Comparison of ENCODE assay signal across 8 cellular contexts in the genomic region with DNA sequence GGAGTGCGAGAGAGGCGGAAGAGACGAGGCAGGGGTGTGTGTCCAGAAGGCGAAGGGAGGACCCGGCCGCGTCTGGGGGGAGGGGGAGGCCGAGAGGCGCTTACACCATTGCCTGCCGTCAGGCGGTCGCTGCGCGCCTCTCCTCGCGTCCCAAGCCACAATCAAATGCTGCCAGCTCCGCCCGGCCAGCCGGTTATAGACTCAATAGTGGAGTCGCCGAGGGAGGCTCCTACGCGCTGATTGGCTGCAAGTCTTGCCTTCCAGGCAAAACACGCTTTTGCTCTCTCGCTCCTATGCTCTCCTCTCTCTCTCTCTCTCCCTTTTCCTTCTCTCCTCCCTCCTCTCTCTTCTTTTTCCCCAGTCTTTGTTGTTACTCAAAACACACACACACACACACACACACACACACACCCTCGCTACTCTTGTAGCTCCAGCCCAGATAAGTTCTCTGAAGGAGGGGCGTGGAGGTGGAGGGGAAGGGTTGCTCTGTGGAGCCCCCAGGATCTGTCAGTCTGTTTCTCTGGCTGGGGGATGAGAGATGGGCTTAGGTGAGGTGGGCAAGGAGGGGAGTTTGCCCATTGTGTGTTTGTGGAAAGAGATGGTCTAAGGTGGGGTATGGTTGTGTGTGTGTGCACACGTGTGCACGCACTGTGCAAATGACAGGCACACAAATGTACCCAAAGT. TPM values are rescaled to one million over a fixed set of nuclear protein-coding genes. Genes with fewer than 3 reads are reported as not detected.
DNase-seq lines count a peak whose midpoint lies in the region; ATAC-seq and TF ChIP-seq lines count a peak whose summit lies in the region.

A gene (minus strand): TSS at position 170 of the 684 bp plus-strand sequence. CDS start 226 bp downstream, outside the sequence.

- H4K20me1 ChIP-seq in GM23248 (ENCODE audit: insufficient read depth), result no peaks in the 10 kb centered on the region

- no peaks in the 10 kb centered on the region for H3K9me3 ChIP-seq in GM23248 (ENCODE audit: low read depth)
- no peaks in the 10 kb centered on the region for H3K9me3 ChIP-seq in iPS-18a (ENCODE audit: control insufficient read depth, low read depth, low read length)
- no peaks in the 10 kb centered on the region for H3K9me3 ChIP-seq in skeletal muscle tissue (ENCODE audit: control insufficient read depth in 3 of 3, low read length in 3 of 3)

- 0 out of 2 replicates have a peak, but pooled peaks cover 6% of the 10 kb centered on the region for H3K4me1 ChIP-seq in GM23248 (ENCODE audit: insufficient read depth)
- no peaks in the 10 kb centered on the region for H3K4me1 ChIP-seq in iPS-18a (ENCODE audit: control insufficient read depth, low read depth, low read length)
- peaks cover 18 to 39% (median 29%) of the 10 kb centered on the region in 3 donors for H3K4me1 ChIP-seq in skeletal muscle tissue (ENCODE audit: control insufficient read depth in 3 of 3, insufficient read depth in 3 of 3, low read length in 3 of 3)

- H3K79me2 ChIP-seq in GM23248 (ENCODE audit: insufficient read depth), result no peaks in the 10 kb centered on the region

- H3K27ac ChIP-seq in GM23248 (no peak within 1 kb of the TSS), iPS-18a (ENCODE audit: low read length) (no peak within 1 kb of the TSS), skeletal muscle tissue (ENCODE audit: low read depth, low read length) (no peak within 1 kb of the TSS)

- peak within 1 kb of the TSS; percentile 75 for H3K4me2 ChIP-seq in GM23248 (ENCODE audit: unreplicated experiment)

- DNase-seq in AG04449 (ENCODE audit: low read depth, low spot score), result peak; percentile 12
- DNase-seq in GM23248, result peak; percentile 91
- DNase-seq in NCI-H69 (lab: John Stamatoyannopoulos, UW), result peak; percentile 98
- DNase-seq in astrocyte of the spinal cord (ENCODE audit: low read depth, low spot score), result peak; percentile 48

- no peaks in the 10 kb centered on the region for H3K36me3 ChIP-seq in GM23248 (ENCODE audit: low read depth)
- H3K36me3 ChIP-seq in iPS-18a (ENCODE audit: control insufficient read depth, low read depth, low read length), result no peaks in the 10 kb centered on the region
- no peaks in the 10 kb centered on the region for H3K36me3 ChIP-seq in skeletal muscle tissue (ENCODE audit: control insufficient read depth in 3 of 3, insufficient read depth in 3 of 3, low read length in 3 of 3)

- TF ChIP-seq CTCF in AG04449 (IDR thresholded peaks at IDR 0.05; ENCODE audit: insufficient read depth, low read length, missing control alignments) (no peak), astrocyte of the spinal cord (IDR thresholded peaks at IDR 0.05; ENCODE audit: low read depth, low read length) (no peak)

- H3K9ac ChIP-seq in GM23248, result peak within 1 kb of the TSS; percentile 57
- H3K9ac ChIP-seq in iPS-18a (ENCODE audit: low read length), result no peak within 1 kb of the TSS
- peak within 1 kb of the TSS in 2 of 3 donors; percentile 11 to 25 for H3K9ac ChIP-seq in skeletal muscle tissue (ENCODE audit: low read depth in 1 of 3, low read length in 3 of 3)

- POLR2A ChIA-PET in AG04449 (lab: Yijun Ruan, JAX), result no interaction called here

- H3F3A ChIP-seq in GM23248 (ENCODE audit: insufficient read depth), result no peaks in the 10 kb centered on the region

- CTCF ChIA-PET in AG04449 (lab: Yijun Ruan, JAX), result interaction anchor here (0.7 to 12.0 kb wide), 24 partner anchors 9 to 437 kb away, joined by 3 to 753 read pairs (median 28); a partner anchor contains a TSS

- H2AFZ ChIP-seq in GM23248, result peak within 1 kb of the TSS; percentile 67

- ATAC-seq in HG03095 (IDR thresholded peaks at IDR 0.05; ENCODE audit: unreplicated experiment) (no peak), HG02623 (IDR thresholded peaks at IDR 0.05; ENCODE audit: unreplicated experiment) (no peak)

- H3K4me3 ChIP-seq in AG04449 (ENCODE audit: low read depth, low read length), result peak within 1 kb of the TSS; percentile 15
- H3K4me3 ChIP-seq in GM23248, result peak within 1 kb of the TSS; percentile 70
- no peak within 1 kb of the TSS for H3K4me3 ChIP-seq in astrocyte of the spinal cord (ENCODE audit: low read depth, low read length)
- peak within 1 kb of the TSS; percentile 50 for H3K4me3 ChIP-seq in iPS-18a (ENCODE audit: low read length)
- peak within 1 kb of the TSS; percentile 5 to 50 (median 45) for H3K4me3 ChIP-seq in skeletal muscle tissue (ENCODE audit: low read length in 3 of 3)

- in situ Hi-C loops in GM23248 (cut with MboI) (loop anchor here (25.0 kb wide), 1 partner anchor 433 kb away; no protein-coding TSS in a partner anchor), astrocyte of the spinal cord (cut with HindIII; ENCODE audit: low sequenced_read_pairs) (loop anchor here (10.0 kb wide), 1 partner anchor 80 kb away; no protein-coding TSS in a partner anchor)

- no peaks in the 10 kb centered on the region for H3K9me2 ChIP-seq in GM23248 (ENCODE audit: insufficient read depth)

- H3K27me3 ChIP-seq in GM23248 (replicated peaks; ENCODE audit: insufficient read depth) (peaks cover 13% of the 10 kb centered on the region; the same call in 1 of the 2 replicates), iPS-18a (ENCODE audit: control insufficient read depth, insufficient read depth, low read length) (peaks cover 91% of the 10 kb centered on the region), skeletal muscle tissue (ENCODE audit: control insufficient read depth in 3 of 3, insufficient read depth in 3 of 3, low read length in 3 of 3) (peaks cover 79 to 89% (median 85%) of the 10 kb centered on the region in 3 donors)

- 4 to 6% methylated on average over 22 to 29 of the region's 29 CpGs for WGBS in GM23248 (ENCODE audit: low coverage in 1 of 2, low lambda C conversion rate in 2 of 2, missing lambda C conversion rate in 2 of 2), 2 experiments

RNA-seq across cellular contexts. Expression of the gene that starts here (rescaled TPM):
- 0.43 and 0.51 TPM in 2 replicates for total RNA-seq in GM23248 (2014; rRNA removed; shearing (Covaris generic))
- polyA plus RNA-seq in GM23248 (2016; fragmentation: Nextera tagmentation; extraction: Ambion mirVana), result 1.0 and 1.4 TPM in 2 replicates
- not detected for total RNA-seq in skeletal muscle tissue

Comparison
In these comparisons a context has a peak if more than half of its experiments do, and no peak if none do; other contexts are left out.
1. DNase-seq: peak in every context shown above with its lines; median percentile 98 in NCI-H69; 91 in GM23248; 48 in astrocyte of the spinal cord; 12 in AG04449.